Comparison of ENCODE assay signal across 30 cellular contexts in the genomic region with DNA sequence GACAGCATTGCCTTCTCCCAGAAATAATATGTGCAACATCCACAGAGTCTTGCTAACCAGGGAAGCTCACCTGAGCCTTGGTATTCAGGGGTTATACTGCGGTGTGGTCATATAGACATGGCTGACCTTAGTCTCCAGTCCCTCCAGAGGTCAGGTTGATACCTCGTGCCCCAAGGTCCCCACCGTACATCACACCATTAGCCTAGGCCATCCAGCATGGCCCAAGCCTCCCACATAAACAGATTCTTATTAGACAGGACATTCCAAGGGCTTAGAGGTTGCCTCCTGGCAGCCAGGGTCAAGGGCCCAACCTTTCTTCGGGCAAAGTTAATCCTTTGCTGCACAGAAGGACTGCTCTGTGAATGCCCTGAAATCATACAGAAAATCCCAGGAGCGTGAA. TPM values are rescaled to one million over a fixed set of nuclear protein-coding genes. Genes with fewer than 3 reads are reported as not detected.
"Had no signal": no experiment of that assay in that cellular context is flagged by ENCODE, and none has a peak within 500 bp of the region (broad histone marks: within the 10 kb centered on the region; RNA-seq: fewer than 3 reads in every experiment).

No MANE protein-coding gene starts in this region.

- H3K4me1 Mint-ChIP-seq: naive B cell; neural crest cell; stimulated activated memory B cell treated with anti-CD40 and anti-IgM and Interleukin-4, amounts not matched to agents 10 μg/mL and 1 μg/mL and 100 μg/mL, for 72 hours; stimulated activated naive CD8-positive, alpha-beta T cell treated with anti-CD3 and anti-CD28 coated beads, Interleukin-15, amount 100 ng/mL, for 72 hours had no signal

- H3K4me3 ChIP-seq: ovary, psoas muscle, right lobe of liver, sigmoid colon, suprapubic skin, testis, tibial artery, transverse colon, upper lobe of right lung, uterus had no signal

- H3K79me2 ChIP-seq: parathyroid adenoma had no signal

- DNase-seq: naive B cell; naive thymus-derived CD8-positive, alpha-beta T cell; nephron progenitor cell; occipital lobe; ovary; psoas muscle; right cardiac atrium; right lobe of liver; sigmoid colon; small intestine; stimulated activated CD4-positive, alpha-beta T cell treated with anti-CD3 and anti-CD28 coated beads, Interleukin-15, amount 100 ng/mL, for 24 hours; stimulated activated CD4-positive, alpha-beta T cell treated with anti-CD3 and anti-CD28 coated beads, Interleukin-2, amount 100 ng/mL, for 24 hours; stimulated activated CD4-positive, alpha-beta T cell treated with anti-CD3 and anti-CD28 coated beads, Interleukin-2, amount 100 ng/mL, for 48 hours; stimulated activated CD4-positive, alpha-beta T cell treated with anti-CD3 and anti-CD28 coated beads, Interleukin-4, amount 100 ng/mL, for 24 hours; stimulated activated naive CD4-positive, alpha-beta T cell; stimulated activated naive CD8-positive, alpha-beta T cell treated with anti-CD3 and anti-CD28 coated beads, Interleukin-15, amount 100 ng/mL, for 72 hours; stimulated activated naive CD8-positive, alpha-beta T cell treated with anti-CD3 and anti-CD28 coated beads, Interleukin-15, Interleukin-2, amounts not matched to agents 100 U/mL and 50 U/mL, for 24 hours; substantia nigra; testis; tibial artery; transverse colon; upper lobe of right lung; uterus had no signal

- H3K27me3 ChIP-seq: ovary, right lobe of liver, sigmoid colon, testis, tibial artery, transverse colon, upper lobe of right lung, uterus had no signal

- H3K9ac ChIP-seq: parathyroid adenoma had no signal

- H3K27ac ChIP-seq: ovary, parathyroid adenoma, psoas muscle, right lobe of liver, sigmoid colon, suprapubic skin, testis, tibial artery, transverse colon, upper lobe of right lung, uterus had no signal

- FAIRE-seq: small intestine had no signal

- H2AFZ ChIP-seq: parathyroid adenoma had no signal

- ATAC-seq: naive thymus-derived CD8-positive, alpha-beta T cell; psoas muscle; right cardiac atrium; right lobe of liver; stimulated activated memory B cell treated with anti-CD40 and anti-IgM and Interleukin-4, amounts not matched to agents 10 μg/mL and 1 μg/mL and 100 μg/mL, for 72 hours; stimulated activated naive CD8-positive, alpha-beta T cell treated with anti-CD3 and anti-CD28 coated beads, Interleukin-15, amount 100 ng/mL, for 72 hours; stimulated activated naive CD8-positive, alpha-beta T cell treated with anti-CD3 and anti-CD28 coated beads, Interleukin-15, Interleukin-2, amounts not matched to agents 100 U/mL and 50 U/mL, for 24 hours; upper lobe of right lung had no signal

- H3K4me3 Mint-ChIP-seq: naive B cell; naive thymus-derived CD8-positive, alpha-beta T cell; natural killer cell treated with Interleukin-12 subunit alpha and Interleukin-12 subunit beta and Interleukin-15 and Interleukin-18, amount 100 ng/mL, for 72 hours; nephron progenitor cell; neural crest cell; stimulated activated memory B cell treated with anti-CD40 and anti-IgM and Interleukin-4, amounts not matched to agents 10 μg/mL and 1 μg/mL and 100 μg/mL, for 72 hours; stimulated activated naive CD8-positive, alpha-beta T cell treated with anti-CD3 and anti-CD28 coated beads, Interleukin-15, amount 100 ng/mL, for 72 hours; type B pancreatic cell had no signal

- H3K27ac Mint-ChIP-seq: naive B cell; natural killer cell treated with Interleukin-12 subunit alpha and Interleukin-12 subunit beta and Interleukin-15 and Interleukin-18, amount 100 ng/mL, for 72 hours; nephron progenitor cell; progenitor cell of endocrine pancreas; stimulated activated memory B cell treated with anti-CD40 and anti-IgM and Interleukin-4, amounts not matched to agents 10 μg/mL and 1 μg/mL and 100 μg/mL, for 72 hours; stimulated activated naive CD8-positive, alpha-beta T cell treated with anti-CD3 and anti-CD28 coated beads, Interleukin-15, amount 100 ng/mL, for 72 hours; type B pancreatic cell had no signal

- H3K4me1 ChIP-seq: parathyroid adenoma, psoas muscle, right lobe of liver, sigmoid colon, suprapubic skin, testis, transverse colon, upper lobe of right lung, uterus had no signal

- H3K36me3 ChIP-seq: ovary, right lobe of liver, sigmoid colon, suprapubic skin, tibial artery, transverse colon, upper lobe of right lung, uterus had no signal

- H3K36me3 Mint-ChIP-seq: naive B cell; naive thymus-derived CD8-positive, alpha-beta T cell; natural killer cell treated with Interleukin-12 subunit alpha and Interleukin-12 subunit beta and Interleukin-15 and Interleukin-18, amount 100 ng/mL, for 72 hours; stimulated activated memory B cell treated with anti-CD40 and anti-IgM and Interleukin-4, amounts not matched to agents 10 μg/mL and 1 μg/mL and 100 μg/mL, for 72 hours; type B pancreatic cell had no signal

- H3K9me3 Mint-ChIP-seq: natural killer cell treated with Interleukin-12 subunit alpha and Interleukin-12 subunit beta and Interleukin-15 and Interleukin-18, amount 100 ng/mL, for 72 hours; nephron progenitor cell; neural crest cell; stimulated activated memory B cell treated with anti-CD40 and anti-IgM and Interleukin-4, amounts not matched to agents 10 μg/mL and 1 μg/mL and 100 μg/mL, for 72 hours; stimulated activated naive CD8-positive, alpha-beta T cell treated with anti-CD3 and anti-CD28 coated beads, Interleukin-15, amount 100 ng/mL, for 72 hours; type B pancreatic cell had no signal

- H3K9me3 ChIP-seq: ovary, psoas muscle, right lobe of liver, sigmoid colon, suprapubic skin, testis, tibial artery, transverse colon, upper lobe of right lung, uterus had no signal

RNA-seq across cellular contexts. Expression of gene ACAN, which starts 18.8 kb away (rescaled TPM):
- total RNA-seq: naive thymus-derived CD8-positive, alpha-beta T cell had no signal
